ENCODE assay signal across 19 cellular contexts in the genomic region with DNA sequence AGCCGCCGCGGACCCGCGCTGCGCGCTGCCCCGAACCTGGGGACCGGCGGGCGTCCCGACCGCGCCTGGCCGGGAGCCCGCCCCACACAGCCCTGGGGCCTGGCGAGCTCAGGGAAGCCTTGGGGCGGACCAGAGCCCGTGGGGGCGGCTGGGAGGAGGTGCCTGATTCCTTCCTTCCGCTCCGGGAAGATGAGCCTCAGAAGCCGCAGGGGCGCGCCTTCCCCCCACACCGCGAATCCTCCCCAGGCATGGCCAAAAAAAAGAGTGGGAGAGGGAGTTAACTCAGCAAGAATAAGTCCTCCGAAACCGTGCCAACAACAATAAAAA. TPM values are rescaled to one million over a fixed set of nuclear protein-coding genes. Genes with fewer than 3 reads are reported as not detected.
DNase-seq lines count a peak whose midpoint lies in the region; ATAC-seq and TF ChIP-seq lines count a peak whose summit lies in the region.
"Had no signal": no experiment of that assay in that cellular context is flagged by ENCODE, and none has a peak within 500 bp of the region (broad histone marks: within the 10 kb centered on the region; RNA-seq: fewer than 3 reads in every experiment).

A gene (minus strand): TSS at position 131 of the 327 bp plus-strand sequence. CDS start 1,348 bp downstream, outside the sequence.

- no peaks in the 10 kb centered on the region for H3K4me1 Mint-ChIP-seq in Calu3 (ENCODE audit: low read depth, unreplicated experiment)
- H3K4me1 Mint-ChIP-seq: CD8-positive, alpha-beta memory T cell had no signal

- H3K36me3 ChIP-seq in psoas muscle (ENCODE audit: insufficient read depth in 1 of 2, low read depth in 1 of 2) = no peaks in the 10 kb centered on the region
- H3K36me3 ChIP-seq: BLaER1 had no signal

- H3K4me3 ChIP-seq in dorsolateral prefrontal cortex (peak within 1 kb of the TSS in 57 of 59 donors; percentile 4 to 68 (median 51)), psoas muscle (peak within 1 kb of the TSS; percentile 22)
- H3K4me3 ChIP-seq: BLaER1, GM23248 had no signal

- no peak within 1 kb of the TSS for H3K27ac Mint-ChIP-seq in Calu3 (ENCODE audit: unreplicated experiment)
- H3K27ac Mint-ChIP-seq: CD8-positive, alpha-beta memory T cell; HFFc6 had no signal

- peak within 1 kb of the TSS in 35 of 59 donors; percentile 9 to 76 (median 50) for H3K27ac ChIP-seq in dorsolateral prefrontal cortex
- no peak within 1 kb of the TSS for H3K27ac ChIP-seq in psoas muscle
- H3K27ac ChIP-seq: 22Rv1, BLaER1, GM23248 had no signal

- no TSS peak for BruUV-seq in Calu3 (replicated peaks; lab: Mats Ljungman, UMichigan)

- TF ChIP-seq CTCF in dorsolateral prefrontal cortex (IDR thresholded peaks at IDR 0.05 in 54 of 56, conservative IDR thresholded peaks at IDR 0.05 in 2 of 56; ENCODE audit: low read depth in 1 of 56, partially characterized antibody in 56 of 56) = no peak
- TF ChIP-seq CTCF in psoas muscle (IDR thresholded peaks at IDR 0.05) = no peak
- TF ChIP-seq CTCF in Calu3 (IDR thresholded peaks at IDR 0.05; ENCODE audit: unreplicated experiment) = no peak

- WGBS in psoas muscle, 3 donors = 0 to 2% (median 1%) methylated on average over 27 to 29 of the region's 29 CpGs

- H3K27me3 ChIP-seq in dorsolateral prefrontal cortex (peaks cover 0 to 72% (median 41%) of the 10 kb centered on the region in 45 donors), psoas muscle (ENCODE audit: insufficient read depth in 3 of 3, low read length in 2 of 3) (peaks cover 0 to 32% (median 11%) of the 10 kb centered on the region in 3 donors)
- H3K27me3 ChIP-seq: BLaER1 had no signal

- H3K36me3 Mint-ChIP-seq in Calu3 (ENCODE audit: insufficient read depth, unreplicated experiment) = no peaks in the 10 kb centered on the region

- no peaks in the 10 kb centered on the region for H3K4me1 ChIP-seq in psoas muscle
- H3K4me1 ChIP-seq: BLaER1 had no signal

- no peaks in the 10 kb centered on the region for H3K9me3 ChIP-seq in psoas muscle

- CTCF ChIA-PET in Calu3 (lab: Charles Lee) = no interaction called here

- H3K9me3 Mint-ChIP-seq in Calu3 (ENCODE audit: low read depth, unreplicated experiment) = peaks cover 11% of the 10 kb centered on the region

- H3K27me3 Mint-ChIP-seq in Calu3 (ENCODE audit: unreplicated experiment) = no peaks in the 10 kb centered on the region

- no peak for ATAC-seq in psoas muscle
- ATAC-seq: Panc1, Right ventricle myocardium inferior had no signal

- peak; percentile 11 for DNase-seq in DMS 273 (lab: John Stamatoyannopoulos, UW; ENCODE audit: unreplicated experiment)
- DNase-seq in DMS 273 treated with DMSO at 0.1 percent for 48 hours (lab: John Stamatoyannopoulos, UW) = no peak
- peak in 6 of 10 donors; percentile 10 to 58 (median 44) for DNase-seq in dorsolateral prefrontal cortex
- peak; percentile 38 for DNase-seq in iPS-NIHi11 (ENCODE audit: low spot score)
- no peak for DNase-seq in psoas muscle
- DNase-seq in Calu3 = no peak
- DNase-seq in G401 (ENCODE audit: low spot score) = no peak
- DNase-seq in NCI-H146 (lab: John Stamatoyannopoulos, UW) = no peak
- DNase-seq: CD8-positive, alpha-beta memory T cell; GM23248; HFFc6; KBM-7; NCI-H1092; NCI-H1694 treated with DMSO at 0.1 percent for 48 hours; NCI-H446 had no signal

- intact Hi-C loops in dorsolateral prefrontal cortex (cut with DNase I) (no loop called here), psoas muscle (cut with DNase I) (no loop called here), Calu3 (cut with micrococcal nuclease; ENCODE audit: unreplicated experiment) (no loop called here)

- H3K4me3 Mint-ChIP-seq in Calu3 (ENCODE audit: low read depth, unreplicated experiment) = no peak within 1 kb of the TSS
- H3K4me3 Mint-ChIP-seq: CD8-positive, alpha-beta memory T cell; HFFc6 had no signal

- in situ Hi-C loops in G401 (cut with HindIII; ENCODE audit: low sequenced_read_pairs) = no loop called here

RNA-seq across cellular contexts. Expression of the gene that starts here (rescaled TPM):
- total RNA-seq in dorsolateral prefrontal cortex (10 to 100 TPM in 112 of 120 experiments, 1 to 10 TPM in 8; 3.0 to 55.0 (median 20.6) TPM), psoas muscle (under 1 TPM in 1 of 4 donors, not detected in 3; 0.11 TPM), Calu3 (2022) (not detected in 2 replicates)
- polyA plus RNA-seq in psoas muscle = under 1 TPM; 0.01 to 0.05 (median 0.03) TPM
- not detected in 2 replicates for total RNA-seq in G401 (2014; rRNA removed; shearing (Covaris generic))
- total RNA-seq: CD8-positive, alpha-beta memory T cell; GM23248; HFFc6; Right ventricle myocardium inferior had no signal
- polyA plus RNA-seq: CD8-positive, alpha-beta memory T cell; GM23248 had no signal

Comparison
In these comparisons a context has a peak if more than half of its experiments do, and no peak if none do; other contexts are left out.
1. DNase-seq: peak in DMS 273 (single experiment), dorsolateral prefrontal cortex (6 of 10) and iPS-NIHi11 (single experiment); none in DMS 273 treated with DMSO at 0.1 percent for 48 hours (single experiment), psoas muscle (0 of 2), Calu3 (single experiment), G401 (single experiment) and NCI-H146 (single experiment).